15 cellular contexts compared by ENCODE assay signal in genomic region chr3:48367201-48367600, GRCh38. TPM values are rescaled to one million over a fixed set of nuclear protein-coding genes. Genes with fewer than 3 reads are reported as not detected.
DNase-seq lines count a peak whose midpoint lies in the region; ATAC-seq, FAIRE-seq and TF ChIP-seq lines count a peak whose summit lies in the region.
"Had no signal": no experiment of that assay in that cellular context is flagged by ENCODE, and none has a peak within 500 bp of the region (broad histone marks: within the 10 kb centered on the region; RNA-seq: fewer than 3 reads in every experiment).

No MANE protein-coding gene starts in this region.

- no peak overlapping the region for H2AFZ ChIP-seq in SK-N-SH (ENCODE audit: low read depth)

- H3F3A ChIP-seq in SK-N-SH (replicated peaks; ENCODE audit: insufficient read depth), result no peaks in the 10 kb centered on the region

- no peaks in the 10 kb centered on the region for H3K79me2 ChIP-seq in SK-N-SH (ENCODE audit: insufficient read depth)

- no peak for TF ChIP-seq CTCF in SK-N-SH (IDR thresholded peaks at IDR 0.05)

- H3K27ac ChIP-seq in SK-N-SH (ENCODE audit: low read depth in 2 of 2, low read length in 1 of 2) (peak overlapping the region in 1 of 2 experiments; percentile 74; a peak in 2 of 4 replicates), small intestine (ENCODE audit: low read depth in 1 of 2, low read length in 1 of 2) (no peak overlapping the region)

- H3K9me3 ChIP-seq in SK-N-SH (peaks cover 7% of the 10 kb centered on the region; the same call in 1 of the 2 replicates), small intestine (ENCODE audit: control insufficient read depth, low read depth) (no peaks in the 10 kb centered on the region), MG63 (no peaks in the 10 kb centered on the region)

- TF ChIP-seq RAD21 in SK-N-SH (IDR thresholded peaks at IDR 0.05; ENCODE audit: low read length), result no peak; the same call in 1 of the 2 replicates

- TF ChIP-seq EP300 in SK-N-SH (IDR thresholded peaks at IDR 0.05; ENCODE audit: borderline replicate concordance in 1 of 2, low read depth in 1 of 2, low read length in 1 of 2), result peak in 1 of 2 experiments; percentile 15; a peak in 1 of 4 replicates

- no peak overlapping the region for H3K4me3 ChIP-seq in SK-N-SH (ENCODE audit: low read depth in 2 of 2, low read length in 1 of 2)
- H3K4me3 ChIP-seq in small intestine (ENCODE audit: low read depth in 1 of 2, low read length in 2 of 2), result no peak overlapping the region
- no peak overlapping the region for H3K4me3 ChIP-seq in MG63

- no peak overlapping the region for H3K4me2 ChIP-seq in SK-N-SH

- CTCF ChIA-PET in SK-N-SH (lab: Yijun Ruan, JAX), result interaction anchor here (1.1 to 2.8 kb wide), 5 partner anchors 20 to 94 kb away, joined by 3 to 18 read pairs (median 3); no protein-coding TSS in a partner anchor

- FAIRE-seq in small intestine (lab: Jason Lieb, UNC) (no peak), RCC 7860 (lab: Jason Lieb, UNC) (no peak)
- FAIRE-seq: GM12891 had no signal

- H3K9me2 ChIP-seq in SK-N-SH, result no peaks in the 10 kb centered on the region

- no peaks in the 10 kb centered on the region for H4K20me1 ChIP-seq in SK-N-SH (ENCODE audit: insufficient read depth)

- H3K4me1 ChIP-seq in SK-N-SH (ENCODE audit: control insufficient read depth in 1 of 2, insufficient read depth in 2 of 2, low read depth in 1 of 2, low read length in 1 of 2) (peaks cover 0 to 15% of the 10 kb centered on the region in 2 experiments; a peak in 1 of 4 replicates), small intestine (ENCODE audit: control insufficient read depth in 2 of 2, insufficient read depth in 1 of 2, low read depth in 1 of 2, low read length in 1 of 2) (no peaks in the 10 kb centered on the region)

- no peak overlapping the region for H3K9ac ChIP-seq in SK-N-SH

- H3K27me3 ChIP-seq in SK-N-SH (ENCODE audit: insufficient read depth) (no peaks in the 10 kb centered on the region), small intestine (ENCODE audit: control insufficient read depth in 2 of 2, insufficient read depth in 2 of 2, low read length in 2 of 2) (no peaks in the 10 kb centered on the region), MG63 (no peaks in the 10 kb centered on the region)

- no peaks in the 10 kb centered on the region for H3K36me3 ChIP-seq in SK-N-SH (replicated peaks in 1 of 2; ENCODE audit: control insufficient read depth in 1 of 2, insufficient read depth in 2 of 2, low read length in 1 of 2)
- H3K36me3 ChIP-seq in small intestine (ENCODE audit: control insufficient read depth in 2 of 2, insufficient read depth in 2 of 2, low read length in 2 of 2), result no peaks in the 10 kb centered on the region
- H3K36me3 ChIP-seq in MG63, result no peaks in the 10 kb centered on the region

- POLR2A ChIA-PET in SK-N-SH (lab: Yijun Ruan, JAX), result interaction anchor here (0.6 to 1.1 kb wide), 4 partner anchors 15 to 68 kb away, joined by 3 to 4 read pairs (median 3); no protein-coding TSS in a partner anchor

- ATAC-seq in SK-N-SH treated with all-trans-retinoic acid at 6 μM for 48 hours (no peak; the same call in 2 of the 3 replicates), GM18868 (IDR thresholded peaks at IDR 0.05; ENCODE audit: unreplicated experiment) (no peak)
- ATAC-seq: stimulated activated effector memory CD8-positive, alpha-beta T cell treated with anti-CD3 and anti-CD28 coated beads, Interleukin-12 subunit alpha, Interleukin-12 subunit beta, amount 100 ng/mL, for 72 hours had no signal

- DNase-seq in SK-N-SH (peak; percentile 69), NCI-H2196 treated with DMSO at 0.1 percent for 48 hours (lab: John Stamatoyannopoulos, UW; ENCODE audit: unreplicated experiment) (peak; percentile 4), cerebellar nuclear complex (lab: John Stamatoyannopoulos, UW) (peak; percentile 42 to 98), small intestine (peak; percentile 12), RCC 7860 (ENCODE audit: low spot score) (no peak), MG63 (no peak)
- DNase-seq: activated CD8-positive, alpha-beta memory T cell treated with anti-CD3 and anti-CD28 coated beads, Interleukin-2, amount 50 U/mL, for 4 hours; DND-41; H9; NCI-H187 treated with DMSO at 0.1 percent for 48 hours had no signal

TF ChIP-seq in SK-N-SH, 30 proteins besides CTCF, POLR2A, EP300 and RAD21 (continues in another document):
- TF ChIP-seq TEAD4 (IDR thresholded peaks at IDR 0.05; ENCODE audit: borderline replicate concordance, insufficient read depth) (no peak), USF1 (IDR thresholded peaks at IDR 0.05; ENCODE audit: borderline replicate concordance, low read depth) (no peak), PBX3 (IDR thresholded peaks at IDR 0.05) (no peak), RCOR1 (IDR thresholded peaks at IDR 0.05; ENCODE audit: low read length) (0 out of 2 replicates have a peak, but pooled peaks have one; percentile 5), ELF1 (IDR thresholded peaks at IDR 0.05) (no peak), SIN3A (IDR thresholded peaks at IDR 0.05; ENCODE audit: borderline replicate concordance, low read depth, low read length) (no peak), CHD2 (IDR thresholded peaks at IDR 0.05; ENCODE audit: low read length, partially characterized antibody) (peak; percentile 45), EZH2phosphoT487 (IDR thresholded peaks at IDR 0.05; ENCODE audit: borderline replicate concordance, low read depth) (no peak), MXI1 (IDR thresholded peaks at IDR 0.05; ENCODE audit: low read depth, low read length) (0 out of 2 replicates have a peak, but pooled peaks have one; percentile 63), MAX (IDR thresholded peaks at IDR 0.05; ENCODE audit: low read depth) (no peak)

TF ChIP-seq in SK-N-SH treated with all-trans-retinoic acid at 6 μM for 48 hours, 23 proteins besides CTCF, POLR2A, EP300 and RAD21:
- TF ChIP-seq ZFP3 (CRISPR knock-in tag; IDR thresholded peaks at IDR 0.05), result no peak
- TF ChIP-seq ESRRG (CRISPR knock-in tag; IDR thresholded peaks at IDR 0.05), result no peak
- no peak for TF ChIP-seq ZNF70 (CRISPR knock-in tag; IDR thresholded peaks at IDR 0.05)
- no peak for TF ChIP-seq ZC3H10 (CRISPR knock-in tag; IDR thresholded peaks at IDR 0.05)
- TF ChIP-seq SNAI2 (CRISPR knock-in tag; IDR thresholded peaks at IDR 0.05), result no peak
- TF ChIP-seq ZNF8 (CRISPR knock-in tag; IDR thresholded peaks at IDR 0.05), result no peak
- TF ChIP-seq BACH2 (CRISPR knock-in tag; IDR thresholded peaks at IDR 0.05; ENCODE audit: borderline replicate concordance), result no peak
- no peak for TF ChIP-seq ARNTL (CRISPR knock-in tag; IDR thresholded peaks at IDR 0.05; ENCODE audit: borderline replicate concordance, low read depth)

RNA-seq across cellular contexts. Expression of gene FBXW12, which starts 4.8 kb away (rescaled TPM):
- polyA plus RNA-seq in SK-N-SH (2012; rRNA removed) (0.07 TPM in 1 of 2 replicates, not detected in the other), small intestine (not detected)
- polyA plus RNA-seq in SK-N-SH (2012; cell fraction: cytosol; rRNA removed), result 0.04 TPM in 1 of 2 replicates, not detected in the other
- polyA plus RNA-seq in SK-N-SH (2012; cell fraction: nucleus; rRNA removed), result 0.11 and 0.13 TPM in 2 replicates
- not detected in 2 replicates for total RNA-seq in MG63 (2014; rRNA removed; shearing (Covaris generic); ENCODE audit: low replicate concordance)

RNA-seq across cellular contexts. Expression of gene SPINK8, which starts 33.7 kb away (rescaled TPM):
- polyA plus RNA-seq in SK-N-SH (2012; rRNA removed) (not detected in 2 replicates), small intestine (not detected)
- polyA plus RNA-seq in SK-N-SH (2012; cell fraction: cytosol; rRNA removed), result not detected in 2 replicates
- polyA plus RNA-seq in SK-N-SH (2012; cell fraction: nucleus; rRNA removed), result not detected in 2 replicates
- total RNA-seq in MG63 (2014; rRNA removed; shearing (Covaris generic); ENCODE audit: low replicate concordance), result not detected in 2 replicates
- total RNA-seq: H9, pulmonary artery endothelial cell had no signal

Comparison
In these comparisons a context has a peak if more than half of its experiments do, and no peak if none do; other contexts are left out.
1. DNase-seq: peak in SK-N-SH (single experiment), NCI-H2196 treated with DMSO at 0.1 percent for 48 hours (single experiment), cerebellar nuclear complex (2 of 2) and small intestine (single experiment); none in RCC 7860 (single experiment) and MG63 (single experiment).